12 cellular contexts compared by ENCODE assay signal in genomic region chr6:43695078-43695966, GRCh38. TPM values are rescaled to one million over a fixed set of nuclear protein-coding genes. Genes with fewer than 3 reads are reported as not detected.
DNase-seq lines count a peak whose midpoint lies in the region; ATAC-seq and TF ChIP-seq lines count a peak whose summit lies in the region.
"Had no signal": no experiment of that assay in that cellular context is flagged by ENCODE, and none has a peak within 500 bp of the region (broad histone marks: within the 10 kb centered on the region; RNA-seq: fewer than 3 reads in every experiment).

No MANE protein-coding gene starts in this region.

- DNase-seq in Calu3 (peak; percentile 95), NCI-H146 treated with DMSO at 0.1 percent for 48 hours (lab: John Stamatoyannopoulos, UW; ENCODE audit: unreplicated experiment) (peak; percentile 97), choroid plexus epithelial cell (ENCODE audit: low read depth) (peak; percentile 73), T-helper 9 cell (no peak), Kasumi-1 (lab: John Stamatoyannopoulos, UW) (no peak), HPDE6-E6E7 (ENCODE audit: extremely low spot score) (no peak)
- DNase-seq: erythroblast, spleen had no signal

- H3K4me3 ChIP-seq in choroid plexus epithelial cell (ENCODE audit: low read depth, low read length) (no peak overlapping the region), muscle layer of duodenum (ENCODE audit: low read depth in 1 of 2, low read length in 2 of 2) (no peak overlapping the region)
- H3K4me3 ChIP-seq: spleen had no signal

- no peaks in the 10 kb centered on the region for H3K9me3 ChIP-seq in muscle layer of duodenum (ENCODE audit: control insufficient read depth in 1 of 2, low read length in 2 of 2)
- H3K9me3 ChIP-seq: spleen had no signal

- H3K4me3 Mint-ChIP-seq in Calu3 (ENCODE audit: low read depth, unreplicated experiment), result peak overlapping the region; percentile 33
- H3K4me3 Mint-ChIP-seq: T-helper 1 cell treated with Interleukin-12 subunit alpha and Interleukin-12 subunit beta and Interleukin-4 antibody, amounts not matched to agents 30 μg/mL and 1 μg/mL, for 36 hours had no signal

- H3K27ac ChIP-seq in muscle layer of duodenum (ENCODE audit: low read length), result peak overlapping the region; percentile 80

- BruUV-seq in Calu3 (replicated peaks; lab: Mats Ljungman, UMichigan), result TSS peak; percentile 95

- peaks cover 45% of the 10 kb centered on the region for H3K4me1 Mint-ChIP-seq in Calu3 (ENCODE audit: low read depth, unreplicated experiment)

- CTCF ChIA-PET in Calu3 (lab: Charles Lee), result interaction anchor here (0.8 to 2.1 kb wide), 10 partner anchors 10 to 384 kb away, joined by 3 to 12 read pairs (median 4); partner anchors contain the start of gene VEGFA

- H3K9me3 Mint-ChIP-seq in Calu3 (ENCODE audit: low read depth, unreplicated experiment), result no peaks in the 10 kb centered on the region
- H3K9me3 Mint-ChIP-seq: T-helper 1 cell treated with Interleukin-12 subunit alpha and Interleukin-12 subunit beta and Interleukin-4 antibody, amounts not matched to agents 30 μg/mL and 1 μg/mL, for 36 hours had no signal

- H3K27ac Mint-ChIP-seq in Calu3 (ENCODE audit: unreplicated experiment), result peak overlapping the region; percentile 81
- H3K27ac Mint-ChIP-seq: T-helper 1 cell treated with Interleukin-12 subunit alpha and Interleukin-12 subunit beta and Interleukin-4 antibody, amounts not matched to agents 30 μg/mL and 1 μg/mL, for 36 hours had no signal

- intact Hi-C loops in Calu3 (cut with micrococcal nuclease; ENCODE audit: unreplicated experiment), result no loop called here

- H3K36me3 Mint-ChIP-seq in Calu3 (ENCODE audit: insufficient read depth, unreplicated experiment), result peaks cover 25% of the 10 kb centered on the region

- peaks cover 9 to 16% of the 10 kb centered on the region in 2 donors for H3K4me1 ChIP-seq in muscle layer of duodenum (ENCODE audit: control insufficient read depth in 1 of 2, insufficient read depth in 2 of 2, low read length in 2 of 2)

- H3K27me3 ChIP-seq in muscle layer of duodenum (ENCODE audit: low read depth, low read length), result no peaks in the 10 kb centered on the region

- H3K36me3 ChIP-seq in muscle layer of duodenum (ENCODE audit: control insufficient read depth in 1 of 2, insufficient read depth in 2 of 2, low read length in 2 of 2), result no peaks in the 10 kb centered on the region
- H3K36me3 ChIP-seq: spleen had no signal

- ATAC-seq in HG03442 (IDR thresholded peaks at IDR 0.05; ENCODE audit: unreplicated experiment), result no peak
- ATAC-seq: left lobe of liver had no signal

- TF ChIP-seq CTCF in Calu3 (IDR thresholded peaks at IDR 0.05; ENCODE audit: unreplicated experiment) (no peak), choroid plexus epithelial cell (conservative IDR thresholded peaks at IDR 0.05; ENCODE audit: low read depth, low read length) (no peak)

- no peaks in the 10 kb centered on the region for H3K27me3 Mint-ChIP-seq in Calu3 (ENCODE audit: unreplicated experiment)

RNA-seq across cellular contexts. Expression of gene MRPS18A, which starts 7.7 kb away (rescaled TPM):
- 88.8 and 106 TPM in 2 replicates for total RNA-seq in Calu3 (2022)

RNA-seq across cellular contexts. Expression of gene RSPH9, which starts 50.5 kb away (rescaled TPM):
- 0.15 and 0.19 TPM in 2 replicates for total RNA-seq in Calu3 (2022)
- total RNA-seq: left lobe of liver had no signal

RNA-seq across cellular contexts. Expression of gene MAD2L1BP, which starts 59.7 kb away (rescaled TPM):
- total RNA-seq in Calu3 (2022), result 48.2 and 53.2 TPM in 2 replicates

Comparison
In these comparisons a context has a peak if more than half of its experiments do, and no peak if none do; other contexts are left out.
1. DNase-seq: peak in Calu3 (single experiment), NCI-H146 treated with DMSO at 0.1 percent for 48 hours (single experiment) and choroid plexus epithelial cell (single experiment); none in T-helper 9 cell (single experiment), Kasumi-1 (0 of 2) and HPDE6-E6E7 (single experiment).